23 cellular contexts compared by ENCODE assay signal in genomic region chr2:184534986-184535385, GRCh38.
"Had no signal": no experiment of that assay in that cellular context is flagged by ENCODE, and none has a peak within 500 bp of the region (broad histone marks: within the 10 kb centered on the region; RNA-seq: fewer than 3 reads in every experiment).

No MANE protein-coding gene starts in this region.

- H3K27ac ChIP-seq: ascending aorta, left lung, stomach, thyroid gland, upper lobe of left lung had no signal

- DNase-seq: activated CD4-positive, alpha-beta memory T cell treated with anti-CD3 and anti-CD28 coated beads, Interleukin-2, amount 10 ng/mL, durations not matched to agents 7 days and 5 days; activated CD4-positive, alpha-beta T cell treated with anti-CD3 and anti-CD28 coated beads for 1 hour; activated CD4-positive, alpha-beta T cell treated with anti-CD3 and anti-CD28 coated beads, Interleukin-2, amount 10 ng/mL, durations not matched to agents 7 days and 5 days; activated CD8-positive, alpha-beta memory T cell treated with anti-CD3 and anti-CD28 coated beads, Interleukin-2, amount 50 U/mL, for 48 hours; activated gamma-delta T cell; activated naive CD4-positive, alpha-beta T cell treated with anti-CD3 and anti-CD28 coated beads, Interleukin-2, amount 10 ng/mL, durations not matched to agents 7 days and 5 days; activated naive CD8-positive, alpha-beta T cell treated with anti-CD3 and anti-CD28 coated beads, Interleukin-2, amount 10 ng/mL, durations not matched to agents 7 days and 5 days; activated T-cell treated with anti-CD3 and anti-CD28 coated beads, Interleukin-2, amount 50 U/mL, for 24 hours; effector memory CD4-positive, alpha-beta T cell; foreskin fibroblast; left lung; mucosa of descending colon; right cardiac atrium; stimulated activated CD4-positive, alpha-beta T cell treated with anti-CD3 and anti-CD28 coated beads, Interleukin-15, amount 100 ng/mL, for 24 hours; stimulated activated CD4-positive, alpha-beta T cell treated with anti-CD3 and anti-CD28 coated beads, Interleukin-2, amount 100 ng/mL, for 24 hours; stimulated activated naive B cell treated with anti-CD40 and anti-IgM and Interleukin-4, amounts not matched to agents 10 μg/mL and 1 μg/mL and 100 μg/mL, for 72 hours; stomach; T-helper 17 cell; T1000; thyroid gland; upper lobe of left lung had no signal

- ATAC-seq: left lung; mucosa of descending colon; natural killer cell treated with Interleukin-12 subunit alpha and Interleukin-12 subunit beta and Interleukin-15 and Interleukin-18, amount 100 ng/mL, for 72 hours; right cardiac atrium; stimulated activated naive B cell treated with anti-CD40 and anti-IgM and Interleukin-4, amounts not matched to agents 10 μg/mL and 1 μg/mL and 100 μg/mL, for 72 hours; T-helper 17 cell had no signal
